In the genomic region with DNA sequence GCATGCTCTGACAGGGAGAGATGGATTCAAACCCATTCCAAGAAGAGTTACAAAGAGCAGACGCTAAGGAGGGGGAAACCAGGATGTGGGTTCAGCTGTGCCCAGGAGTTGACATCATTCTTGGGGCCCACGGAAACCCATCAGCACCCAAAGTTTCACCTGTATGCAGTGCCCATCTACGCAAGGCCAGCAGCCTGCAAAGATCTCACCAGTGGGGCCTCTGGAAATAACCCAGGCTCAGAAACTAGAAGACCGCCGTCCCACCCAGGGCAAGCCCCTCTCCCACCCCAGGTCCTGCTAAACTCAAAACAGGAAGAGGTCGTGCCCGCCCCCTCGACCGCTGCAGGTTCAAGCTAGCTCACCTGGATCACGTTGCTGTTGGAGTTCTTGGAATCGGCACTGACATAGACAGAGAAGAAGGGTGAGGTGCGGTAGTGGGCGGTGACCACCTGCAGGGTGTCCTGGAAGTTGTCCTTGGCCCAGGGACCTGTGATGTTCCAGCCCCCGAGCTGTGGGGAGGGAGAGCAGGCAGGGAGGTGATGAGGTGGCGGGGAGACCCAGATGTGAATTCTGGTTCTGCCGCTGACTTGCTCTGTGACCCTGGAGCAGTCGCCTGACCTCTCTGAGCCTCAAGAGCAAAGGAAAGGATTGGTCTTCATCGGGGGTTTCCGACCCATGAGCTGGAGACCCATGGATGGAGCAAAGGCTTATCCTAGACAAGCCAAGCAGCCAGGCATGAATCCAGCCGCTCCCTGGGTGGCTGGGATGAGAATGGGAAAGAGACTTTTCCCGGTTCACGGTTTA, we compare ENCODE assay signal across 15 cellular contexts. TPM values are rescaled to one million over a fixed set of nuclear protein-coding genes. Genes with fewer than 3 reads are reported as not detected.
DNase-seq lines count a peak whose midpoint lies in the region; ATAC-seq and TF ChIP-seq lines count a peak whose summit lies in the region.
"Had no signal": no experiment of that assay in that cellular context is flagged by ENCODE, and none has a peak within 500 bp of the region (broad histone marks: within the 10 kb centered on the region; RNA-seq: fewer than 3 reads in every experiment).

No MANE protein-coding gene starts in this region.

- TF ChIP-seq CTCF in HFFc6 (IDR thresholded peaks at IDR 0.05) (no peak), A673 (conservative IDR thresholded peaks at IDR 0.05; ENCODE audit: low read depth, low read length) (no peak)

- ATAC-seq in CD4-positive, CD25-positive, alpha-beta regulatory T cell (ENCODE audit: low read depth in 2 of 2), result peak; percentile 70 to 72
- ATAC-seq in memory B cell (ENCODE audit: low read depth), result no peak
- no peak for ATAC-seq in HG03457 (IDR thresholded peaks at IDR 0.05; ENCODE audit: unreplicated experiment)
- no peak for ATAC-seq in GM19324 (IDR thresholded peaks at IDR 0.05; ENCODE audit: low FRiP score, unreplicated experiment)
- ATAC-seq: SK-N-SH treated with all-trans-retinoic acid at 6 μM for 48 hours had no signal

- H3K36me3 ChIP-seq in CD4-positive, CD25-positive, alpha-beta regulatory T cell (ENCODE audit: control insufficient read depth, insufficient read depth, low read length), result peaks cover 63% of the 10 kb centered on the region
- H3K36me3 ChIP-seq in A673 (ENCODE audit: insufficient read depth, low read length, poor library complexity, severe bottlenecking), result no peaks in the 10 kb centered on the region
- H3K36me3 ChIP-seq: ovary had no signal

- peaks cover 15 to 65% (median 43%) of the 10 kb centered on the region in 4 donors for H3K4me1 Mint-ChIP-seq in CD4-positive, CD25-positive, alpha-beta regulatory T cell
- H3K4me1 Mint-ChIP-seq in HFFc6 (ENCODE audit: low read depth), result peaks cover 37% of the 10 kb centered on the region
- peaks cover 62% of the 10 kb centered on the region for H3K4me1 Mint-ChIP-seq in activated naive CD4-positive, alpha-beta T cell treated with anti-CD3 and anti-CD28 coated beads, Interleukin-2, amount 10 ng/mL, durations not matched to agents 7 days and 5 days
- H3K4me1 Mint-ChIP-seq in memory B cell, result peaks cover 12% of the 10 kb centered on the region

- no TSS peak for BruUV-seq in A673 (replicated peaks; lab: Mats Ljungman, UMichigan)

- peak in 2 of 3 donors; percentile 25 to 75 for DNase-seq in CD4-positive, CD25-positive, alpha-beta regulatory T cell
- DNase-seq in HFFc6, result no peak
- DNase-seq in activated naive CD4-positive, alpha-beta T cell treated with anti-CD3 and anti-CD28 coated beads, Interleukin-2, amount 10 ng/mL, durations not matched to agents 7 days and 5 days, result peak; percentile 41
- no peak for DNase-seq in memory B cell (ENCODE audit: low spot score in 2 of 2)
- DNase-seq in A673 (ENCODE audit: low spot score), result no peak
- DNase-seq in midbrain (lab: John Stamatoyannopoulos, UW), result no peak
- DNase-seq: DMS79, glutamatergic neuron, NCI-H1417, NCI-H226, ovary, small intestine had no signal

- peaks cover 0 to 1% (median 0%) of the 10 kb centered on the region in 7 donors for H3K9me3 Mint-ChIP-seq in CD4-positive, CD25-positive, alpha-beta regulatory T cell
- H3K9me3 Mint-ChIP-seq in HFFc6 (no peaks in the 10 kb centered on the region; the same call in 1 of the 2 replicates), memory B cell (no peaks in the 10 kb centered on the region)
- no peaks in the 10 kb centered on the region for H3K9me3 Mint-ChIP-seq in activated naive CD4-positive, alpha-beta T cell treated with anti-CD3 and anti-CD28 coated beads, Interleukin-2, amount 10 ng/mL, durations not matched to agents 7 days and 5 days

- POLR2A ChIA-PET in A673 (lab: Charles Lee; ENCODE audit: low non-redundant PET), result no interaction called here

- H3K4me3 Mint-ChIP-seq in CD4-positive, CD25-positive, alpha-beta regulatory T cell, result peak overlapping the region; percentile 8 to 77 (median 39)
- no peak overlapping the region for H3K4me3 Mint-ChIP-seq in HFFc6
- H3K4me3 Mint-ChIP-seq in activated naive CD4-positive, alpha-beta T cell treated with anti-CD3 and anti-CD28 coated beads, Interleukin-2, amount 10 ng/mL, durations not matched to agents 7 days and 5 days, result no peak overlapping the region
- no peak overlapping the region for H3K4me3 Mint-ChIP-seq in memory B cell

- CTCF ChIA-PET in activated naive CD4-positive, alpha-beta T cell treated with anti-CD3 and anti-CD28 coated beads, Interleukin-2, amount 10 ng/mL, durations not matched to agents 7 days and 5 days (lab: Charles Lee), result interaction anchor here (1.1 to 7.8 kb wide), 7 partner anchors 12 to 111 kb away, joined by 3 to 122 read pairs (median 5); no protein-coding TSS in a partner anchor
- CTCF ChIA-PET in A673 (lab: Charles Lee), result no interaction called here

- no peak overlapping the region for H3K4me3 ChIP-seq in CD4-positive, CD25-positive, alpha-beta regulatory T cell (ENCODE audit: low read depth, low read length)
- no peak overlapping the region for H3K4me3 ChIP-seq in A673 (ENCODE audit: low read depth, low read length, poor library complexity, severe bottlenecking)
- H3K4me3 ChIP-seq: ovary had no signal

- intact Hi-C loops in A673 (cut with micrococcal nuclease; ENCODE audit: unreplicated experiment), result loop anchor here (10.0 kb wide), 2 partner anchors 336 to 396 kb away; no protein-coding TSS in a partner anchor

- no peaks in the 10 kb centered on the region for H3K9me3 ChIP-seq in CD4-positive, CD25-positive, alpha-beta regulatory T cell (ENCODE audit: control insufficient read depth in 2 of 2, low read length in 2 of 2)
- H3K9me3 ChIP-seq in A673 (ENCODE audit: low read depth, low read length, poor library complexity, severe bottlenecking), result no peaks in the 10 kb centered on the region
- H3K9me3 ChIP-seq: ovary had no signal

- peak overlapping the region; percentile 56 for H3K27ac ChIP-seq in CD4-positive, CD25-positive, alpha-beta regulatory T cell (ENCODE audit: insufficient read depth, low read length, poor library complexity, severe bottlenecking)
- no peak overlapping the region for H3K27ac ChIP-seq in A673 (ENCODE audit: low read depth, low read length, poor library complexity, severe bottlenecking)
- H3K27ac ChIP-seq: ovary had no signal

- peaks cover 27% of the 10 kb centered on the region for H3K4me1 ChIP-seq in CD4-positive, CD25-positive, alpha-beta regulatory T cell (ENCODE audit: control insufficient read depth, insufficient read depth, low read length, poor library complexity, severe bottlenecking)
- H3K4me1 ChIP-seq in A673 (ENCODE audit: insufficient read depth, low read length, poor library complexity, severe bottlenecking), result peaks cover 12% of the 10 kb centered on the region

- H3K27me3 Mint-ChIP-seq in CD4-positive, CD25-positive, alpha-beta regulatory T cell, result no peaks in the 10 kb centered on the region
- H3K27me3 Mint-ChIP-seq in HFFc6 (ENCODE audit: insufficient read depth) (peaks cover 4% of the 10 kb centered on the region; the same call in 1 of the 2 replicates), memory B cell (no peaks in the 10 kb centered on the region)
- H3K27me3 Mint-ChIP-seq in activated naive CD4-positive, alpha-beta T cell treated with anti-CD3 and anti-CD28 coated beads, Interleukin-2, amount 10 ng/mL, durations not matched to agents 7 days and 5 days, result no peaks in the 10 kb centered on the region

- peak overlapping the region; percentile 89 to 92 (median 91) for H3K27ac Mint-ChIP-seq in CD4-positive, CD25-positive, alpha-beta regulatory T cell
- H3K27ac Mint-ChIP-seq in HFFc6, result peak overlapping the region; percentile 16; the same call in 1 of the 2 replicates
- H3K27ac Mint-ChIP-seq in activated naive CD4-positive, alpha-beta T cell treated with anti-CD3 and anti-CD28 coated beads, Interleukin-2, amount 10 ng/mL, durations not matched to agents 7 days and 5 days, result peak overlapping the region; percentile 79
- H3K27ac Mint-ChIP-seq in memory B cell, result peak overlapping the region; percentile 21

- H3K27me3 ChIP-seq in CD4-positive, CD25-positive, alpha-beta regulatory T cell (ENCODE audit: control insufficient read depth, insufficient read depth, low read length), result no peaks in the 10 kb centered on the region
- H3K27me3 ChIP-seq in A673 (replicated peaks; ENCODE audit: insufficient read depth, low read depth, low read length, poor library complexity), result no peaks in the 10 kb centered on the region
- H3K27me3 ChIP-seq: ovary had no signal

- peaks cover 46% of the 10 kb centered on the region for H3K36me3 Mint-ChIP-seq in CD4-positive, CD25-positive, alpha-beta regulatory T cell
- H3K36me3 Mint-ChIP-seq in HFFc6 (ENCODE audit: low read depth) (peaks cover 27% of the 10 kb centered on the region), memory B cell (peaks cover 26% of the 10 kb centered on the region)
- peaks cover 68% of the 10 kb centered on the region for H3K36me3 Mint-ChIP-seq in activated naive CD4-positive, alpha-beta T cell treated with anti-CD3 and anti-CD28 coated beads, Interleukin-2, amount 10 ng/mL, durations not matched to agents 7 days and 5 days

RNA-seq across cellular contexts. Expression of gene ECE1, which starts 31.7 kb away (rescaled TPM):
- 140 TPM for total RNA-seq in CD4-positive, CD25-positive, alpha-beta regulatory T cell
- 10 to 100 TPM; 25.7 to 32.3 (median 27.7) TPM for polyA plus RNA-seq in CD4-positive, CD25-positive, alpha-beta regulatory T cell
- total RNA-seq in HFFc6 (2021; fragmentation: NEBNext Ultra II Directional; extraction: Animal tissue kit (Norgen Biotek cat#: 25700)), result 100 to 1,000 TPM; 116 to 134 (median 124) TPM
- 31.5 and 37.7 TPM in 2 replicates for total RNA-seq in A673 (2021)

Comparison
In these comparisons a context has a peak if more than half of its experiments do, and no peak if none do; other contexts are left out.
1. ATAC-seq: peak in CD4-positive, CD25-positive, alpha-beta regulatory T cell (2 of 2); none in memory B cell (single experiment), HG03457 (single experiment) and GM19324 (single experiment).
2. DNase-seq: peak in CD4-positive, CD25-positive, alpha-beta regulatory T cell (2 of 3) and activated naive CD4-positive, alpha-beta T cell treated with anti-CD3 and anti-CD28 coated beads, Interleukin-2, amount 10 ng/mL, durations not matched to agents 7 days and 5 days (single experiment); none in HFFc6 (single experiment), memory B cell (0 of 2), A673 (single experiment) and midbrain (single experiment).
3. H3K27ac Mint-ChIP-seq: peak in every context shown above with its lines; median percentile 91 in CD4-positive, CD25-positive, alpha-beta regulatory T cell; 79 in activated naive CD4-positive, alpha-beta T cell treated with anti-CD3 and anti-CD28 coated beads, Interleukin-2, amount 10 ng/mL, durations not matched to agents 7 days and 5 days; 21 in memory B cell; 16 in HFFc6.
4. H3K4me3 Mint-ChIP-seq: peak in CD4-positive, CD25-positive, alpha-beta regulatory T cell (4 of 4); none in HFFc6 (single experiment), activated naive CD4-positive, alpha-beta T cell treated with anti-CD3 and anti-CD28 coated beads, Interleukin-2, amount 10 ng/mL, durations not matched to agents 7 days and 5 days (single experiment) and memory B cell (single experiment).